Comparison of ENCODE assay signal across 8 cellular contexts in genomic region chr3:14651440-14652251, GRCh38. TPM values are rescaled to one million over a fixed set of nuclear protein-coding genes. Genes with fewer than 3 reads are reported as not detected.
DNase-seq lines count a peak whose midpoint lies in the region; ATAC-seq and TF ChIP-seq lines count a peak whose summit lies in the region.

CCDC174 (plus strand) TSS chr3:14651762; CDS start chr3:14651837, 75 bp downstream.

- H2AFZ ChIP-seq in trophoblast cell (ENCODE audit: insufficient read depth, low read length, poor library complexity): peak within 1 kb of the TSS; percentile 81

- H3K27ac ChIP-seq in trophoblast cell (ENCODE audit: low read depth, low read length): peak within 1 kb of the TSS; percentile 28
- peak within 1 kb of the TSS; percentile 88 to 94 (median 90) for H3K27ac ChIP-seq in transverse colon

- peak within 1 kb of the TSS; percentile 88 for H4K91ac ChIP-seq in trophoblast cell (ENCODE audit: low read depth, low read length)

- peak; percentile 91 for TF ChIP-seq POLR2A in transverse colon (IDR thresholded peaks at IDR 0.05)

- no peak within 1 kb of the TSS for H3K23ac ChIP-seq in trophoblast cell (ENCODE audit: low read length)

- H4K12ac ChIP-seq in trophoblast cell (ENCODE audit: low read depth, low read length): peak within 1 kb of the TSS; percentile 88

- peak within 1 kb of the TSS; percentile 97 for H4K8ac ChIP-seq in trophoblast cell (ENCODE audit: low read depth, low read length)

- no peak for TF ChIP-seq EP300 in transverse colon (IDR thresholded peaks at IDR 0.05; ENCODE audit: low read depth)

- in situ Hi-C loops in transverse colon (cut with MboI; ENCODE audit: low pct_ligation_motif_present in 1 of 4, low pct_unique_long_range_greater_than_20kb in 1 of 4, low sequenced_read_pairs in 3 of 4): loop anchor here in 3 of 4 donors (25.0 kb wide), 3 partner anchors 386 to 464 kb away; partner anchors contain the start of genes MRPS25 (in 2 of the 3), LSM3 (in 1 of the 3) and XPC (in 1 of the 3)

- TF ChIP-seq CTCF in GM12875 (IDR thresholded peaks at IDR 0.05; ENCODE audit: borderline replicate concordance, insufficient read depth, low read depth, low read length): no peak
- TF ChIP-seq CTCF in transverse colon (IDR thresholded peaks at IDR 0.05): no peak

- peaks cover 4% of the 10 kb centered on the region for H3K79me1 ChIP-seq in trophoblast cell (ENCODE audit: low read length)

- H2BK5ac ChIP-seq in trophoblast cell (ENCODE audit: low read depth, low read length, poor library complexity): peak within 1 kb of the TSS; percentile 74

- H3K14ac ChIP-seq in trophoblast cell (ENCODE audit: low read length): peak within 1 kb of the TSS; percentile 92

- peak within 1 kb of the TSS; percentile 29 for H2BK120ac ChIP-seq in trophoblast cell (ENCODE audit: insufficient read depth, low read length, poor library complexity)

- peak; percentile 99 for ATAC-seq in HG02798 (IDR thresholded peaks at IDR 0.05; ENCODE audit: poor library complexity, unreplicated experiment)

- peaks cover 19% of the 10 kb centered on the region for H3K4me1 ChIP-seq in adipocyte (ENCODE audit: control insufficient read depth, insufficient read depth, low read length)
- H3K4me1 ChIP-seq in trophoblast cell (ENCODE audit: control insufficient read depth in 1 of 2, insufficient read depth in 2 of 2, low read length in 2 of 2): peaks cover 0 to 2% of the 10 kb centered on the region in 2 experiments
- peaks cover 12 to 34% (median 29%) of the 10 kb centered on the region in 4 donors for H3K4me1 ChIP-seq in transverse colon

- H3K9me3 ChIP-seq in adipocyte (ENCODE audit: control insufficient read depth, low read length): no peaks in the 10 kb centered on the region
- no peaks in the 10 kb centered on the region for H3K9me3 ChIP-seq in trophoblast cell (ENCODE audit: insufficient read depth, low read depth, low read length)
- no peaks in the 10 kb centered on the region for H3K9me3 ChIP-seq in transverse colon

- intact Hi-C loops in cardiac septum (cut with DNase I): loop anchor here (5.0 kb wide), 2 partner anchors 474 to 524 kb away; partner anchors contain the start of genes LSM3, TMEM43 and XPC
- intact Hi-C loops in transverse colon (cut with DNase I; ENCODE audit: low total_unique reads): no loop called here

- H3K27me3 ChIP-seq in adipocyte (replicated peaks; ENCODE audit: control insufficient read depth, insufficient read depth, low read length) (no peaks in the 10 kb centered on the region), trophoblast cell (ENCODE audit: insufficient read depth, low read length) (no peaks in the 10 kb centered on the region), transverse colon (no peaks in the 10 kb centered on the region)

- H2AK5ac ChIP-seq in trophoblast cell (ENCODE audit: low read length): peak within 1 kb of the TSS; percentile 59

- DNase-seq in NCI-H1436 (lab: John Stamatoyannopoulos, UW) (peak; percentile 89), T follicular helper cell (ENCODE audit: low read depth) (peak; percentile 92), adipocyte (ENCODE audit: low read depth) (peak; percentile 96), cardiac septum (ENCODE audit: low spot score) (peak; percentile 98), trophoblast cell (peak; percentile 99 to 100), transverse colon (peak; percentile 97)

- peaks cover 5% of the 10 kb centered on the region for H3K79me2 ChIP-seq in trophoblast cell (ENCODE audit: control insufficient read depth, insufficient read depth, low read length, poor library complexity)

- no peak within 1 kb of the TSS for H2BK12ac ChIP-seq in trophoblast cell (ENCODE audit: low read length)

- peak within 1 kb of the TSS; percentile 73 for H3K4ac ChIP-seq in trophoblast cell (ENCODE audit: low read depth, low read length)

- peak within 1 kb of the TSS; percentile 84 for H3K18ac ChIP-seq in trophoblast cell (ENCODE audit: low read length)

- peak within 1 kb of the TSS; percentile 81 for H3K4me3 ChIP-seq in GM12875 (ENCODE audit: low read depth, low read length)
- peak within 1 kb of the TSS; percentile 82 for H3K4me3 ChIP-seq in adipocyte (ENCODE audit: low read length)
- peak within 1 kb of the TSS; percentile 92 for H3K4me3 ChIP-seq in trophoblast cell (ENCODE audit: low read depth, low read length)
- H3K4me3 ChIP-seq in transverse colon: peak within 1 kb of the TSS; percentile 58 to 79 (median 62)

- H3K4me2 ChIP-seq in trophoblast cell (ENCODE audit: low read length): peak within 1 kb of the TSS; percentile 81

- H3K36me3 ChIP-seq in adipocyte (ENCODE audit: control insufficient read depth, insufficient read depth, low read length, severe bottlenecking) (peaks cover 26% of the 10 kb centered on the region), trophoblast cell (ENCODE audit: control insufficient read depth in 1 of 2, insufficient read depth in 2 of 2, low read length in 2 of 2) (peaks cover 4 to 6% of the 10 kb centered on the region in 2 experiments), transverse colon (peaks cover 0 to 20% (median 9%) of the 10 kb centered on the region in 4 donors)

- no CpG with 5 or more reads among the region's 47 CpGs for WGBS in trophoblast cell (ENCODE audit: extremely low coverage, insufficient coverage, insufficient read length)
- WGBS in transverse colon (ENCODE audit: low coverage in 1 of 2), 2 donors: 0% methylated on average over 9 to 34 of the region's 47 CpGs

- H3K9ac ChIP-seq in adipocyte (ENCODE audit: low read length) (peak within 1 kb of the TSS; percentile 87), trophoblast cell (ENCODE audit: low read length) (peak within 1 kb of the TSS; percentile 96)

RNA-seq across cellular contexts. Expression of gene CCDC174, which starts in this region (rescaled TPM):
- total RNA-seq in cardiac septum (14.7 TPM), transverse colon (10 to 100 TPM; 29.2 to 84.8 (median 35.9) TPM)
- polyA plus RNA-seq in trophoblast cell (2013): 17.6 and 18.0 TPM in 2 replicates

Comparison
In these comparisons a context has a peak if more than half of its experiments do, and no peak if none do; other contexts are left out.
1. Peak in every context shown above with its lines: DNase-seq, ATAC-seq, H3K4me3 ChIP-seq and H3K27ac ChIP-seq.